9 cellular contexts compared by ENCODE assay signal in genomic region chr10:72009430-72010081, GRCh38. TPM values are rescaled to one million over a fixed set of nuclear protein-coding genes. Genes with fewer than 3 reads are reported as not detected.
DNase-seq lines count a peak whose midpoint lies in the region; ATAC-seq and TF ChIP-seq lines count a peak whose summit lies in the region.
"Had no signal": no experiment of that assay in that cellular context is flagged by ENCODE, and none has a peak within 500 bp of the region (broad histone marks: within the 10 kb centered on the region; RNA-seq: fewer than 3 reads in every experiment).

No MANE protein-coding gene starts in this region.

- H3K4me1 ChIP-seq in mesodermal cell (ENCODE audit: control insufficient read depth, insufficient read depth, low read length, poor library complexity, severe bottlenecking) (peaks cover 27% of the 10 kb centered on the region), upper lobe of left lung (peaks cover 22 to 26% (median 24%) of the 10 kb centered on the region in 4 donors)

- 53 to 61% methylated on average over 7 to 10 of the region's 12 CpGs for WGBS in mesodermal cell (ENCODE audit: insufficient coverage in 2 of 2), 2 experiments
- WGBS in upper lobe of left lung, 2 donors, result 33 to 50% methylated on average over 10 to 12 of the region's 12 CpGs

- H3K4me3 ChIP-seq in epithelial cell of esophagus (ENCODE audit: low read length) (no peak overlapping the region), mesodermal cell (ENCODE audit: extremely low read depth, insufficient read depth, low read length, poor library complexity, severe bottlenecking) (no peak overlapping the region), upper lobe of left lung (no peak overlapping the region)

- peak overlapping the region; percentile 96 for H3K27ac ChIP-seq in mesodermal cell (ENCODE audit: low read depth, low read length, severe bottlenecking)
- peak overlapping the region; percentile 80 to 94 (median 82) for H3K27ac ChIP-seq in upper lobe of left lung
- H3K27ac ChIP-seq: 22Rv1 had no signal

- no peaks in the 10 kb centered on the region for H3K27me3 ChIP-seq in upper lobe of left lung

- TF ChIP-seq CTCF in epithelial cell of esophagus (IDR thresholded peaks at IDR 0.05; ENCODE audit: insufficient read depth, low read depth, low read length, missing control alignments), result no peak
- no peak for TF ChIP-seq CTCF in upper lobe of left lung (IDR thresholded peaks at IDR 0.05)

- H3K9me3 ChIP-seq in mesodermal cell (ENCODE audit: control insufficient read depth, low read length) (no peaks in the 10 kb centered on the region), upper lobe of left lung (no peaks in the 10 kb centered on the region)

- peaks cover 58% of the 10 kb centered on the region for H3K36me3 ChIP-seq in mesodermal cell (ENCODE audit: control insufficient read depth, insufficient read depth, low read length)
- peaks cover 0 to 25% (median 10%) of the 10 kb centered on the region in 4 donors for H3K36me3 ChIP-seq in upper lobe of left lung

- DNase-seq in DMS 273 (lab: John Stamatoyannopoulos, UW; ENCODE audit: unreplicated experiment) (peak; percentile 68), DMS 273 treated with DMSO at 0.1 percent for 48 hours (lab: John Stamatoyannopoulos, UW) (no peak), epithelial cell of esophagus (ENCODE audit: low read depth) (peak; percentile 88), upper lobe of left lung (peak in 1 of 2 donors; percentile 59)
- no peak for DNase-seq in stimulated activated CD4-positive, alpha-beta T cell treated with anti-CD3 and anti-CD28 coated beads, Interleukin-1b, Interleukin-23, amount 100 ng/mL, for 48 hours

- ATAC-seq in upper lobe of left lung (ENCODE audit: low FRiP score in 2 of 2) (peak; percentile 84 to 86), GM19324 (IDR thresholded peaks at IDR 0.05; ENCODE audit: low FRiP score, unreplicated experiment) (no peak), HG03025 (IDR thresholded peaks at IDR 0.05; ENCODE audit: low FRiP score, unreplicated experiment) (no peak)

- peak in 1 of 4 donors; percentile 65 for TF ChIP-seq EP300 in upper lobe of left lung (IDR thresholded peaks at IDR 0.05)

- no peak for TF ChIP-seq POLR2A in upper lobe of left lung (IDR thresholded peaks at IDR 0.05)

RNA-seq across cellular contexts. Expression of gene CHST3, which starts 45.4 kb away (rescaled TPM):
- polyA plus RNA-seq in mesodermal cell (2013, experiment 1 of 2), result 13.5 TPM
- 11.0 TPM for polyA plus RNA-seq in mesodermal cell (2013, experiment 2 of 2)
- total RNA-seq in upper lobe of left lung, result 10 to 100 TPM in 2 of 6 donors, 1 to 10 TPM in 4; 5.4 to 15.0 (median 8.4) TPM

Comparison
In these comparisons a context has a peak if more than half of its experiments do, and no peak if none do; other contexts are left out.
1. DNase-seq: peak in DMS 273 (single experiment) and epithelial cell of esophagus (single experiment); none in DMS 273 treated with DMSO at 0.1 percent for 48 hours (single experiment) and stimulated activated CD4-positive, alpha-beta T cell treated with anti-CD3 and anti-CD28 coated beads, Interleukin-1b, Interleukin-23, amount 100 ng/mL, for 48 hours (single experiment).
2. ATAC-seq: peak in upper lobe of left lung (2 of 2); none in GM19324 (single experiment) and HG03025 (single experiment).